24 cellular contexts compared by ENCODE assay signal in the genomic region with DNA sequence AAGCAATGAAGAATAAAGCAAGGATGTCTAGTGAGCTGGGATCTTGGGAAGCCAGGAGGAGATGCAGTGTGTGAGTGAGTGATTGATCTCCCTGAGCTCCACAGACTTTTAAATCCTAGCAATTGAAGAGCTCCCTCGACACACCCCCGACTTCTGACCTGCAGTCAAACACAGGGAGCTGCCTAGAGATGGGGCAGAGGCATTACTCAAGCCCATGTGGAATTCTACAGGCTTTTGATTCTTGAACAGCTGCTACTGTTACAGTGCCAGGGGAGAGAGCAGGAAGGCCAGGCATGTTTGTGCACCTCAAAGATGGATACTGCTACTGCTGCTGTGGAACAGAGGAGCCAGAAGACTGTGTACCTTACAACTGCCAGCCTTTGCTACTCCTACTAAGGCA.
"Had no signal": no experiment of that assay in that cellular context is flagged by ENCODE, and none has a peak within 500 bp of the region (broad histone marks: within the 10 kb centered on the region; RNA-seq: fewer than 3 reads in every experiment).

No MANE protein-coding gene starts in this region.

- H3K27me3 ChIP-seq: breast epithelium, dorsolateral prefrontal cortex, suprapubic skin, transverse colon, uterus had no signal

- H3K4me1 Mint-ChIP-seq: activated B cell treated with CpG ODN at 0.5 μM for 24 hours; activated CD4-positive, alpha-beta T cell treated with anti-CD3 and anti-CD28 coated beads for 36 hours; activated T-helper 17 cell treated with anti-CD3 and anti-CD28 coated beads, Interleukin-2, amount 50 U/mL, for 72 hours; central memory CD8-positive, alpha-beta T cell; naive B cell; neural crest cell; stimulated activated effector memory CD8-positive, alpha-beta T cell treated with anti-CD3 and anti-CD28 coated beads, Interleukin-12 subunit alpha, Interleukin-12 subunit beta, amount 100 ng/mL, for 72 hours; stimulated activated naive CD8-positive, alpha-beta T cell treated with anti-CD3 and anti-CD28 coated beads, Interleukin-15, amount 100 ng/mL, for 72 hours had no signal

- DNase-seq: activated B cell treated with CpG ODN at 0.5 μM for 24 hours; activated CD4-positive, alpha-beta T cell treated with anti-CD3 and anti-CD28 coated beads for 36 hours; activated CD4-positive, alpha-beta T cell treated with anti-CD3 and anti-CD28 coated beads, Interleukin-2, amount 50 U/mL, for 4 hours; activated CD8-positive, alpha-beta memory T cell treated with anti-CD3 and anti-CD28 coated beads for 24 hours; activated CD8-positive, alpha-beta memory T cell treated with anti-CD3 and anti-CD28 coated beads, Interleukin-2, amount 50 U/mL, for 4 hours; activated T-cell treated with anti-CD3 and anti-CD28 coated beads, Interleukin-2, amount 50 U/mL, for 24 hours; dorsolateral prefrontal cortex; left cardiac atrium; naive B cell; posterior cingulate gyrus; small intestine; stimulated activated CD4-positive, alpha-beta T cell treated with anti-CD3 and anti-CD28 coated beads, Interleukin-2, amount 100 ng/mL, for 24 hours; stimulated activated naive CD8-positive, alpha-beta T cell treated with anti-CD3 and anti-CD28 coated beads, Interleukin-15, amount 100 ng/mL, for 72 hours; T-helper 9 cell; transverse colon; uterus had no signal

- H3K27ac Mint-ChIP-seq: activated B cell treated with CpG ODN at 0.5 μM for 24 hours; activated CD4-positive, alpha-beta T cell treated with anti-CD3 and anti-CD28 coated beads for 36 hours; activated naive CD8-positive, alpha-beta T cell; activated T-cell treated with anti-CD3 and anti-CD28 coated beads, Interleukin-2, amount 50 U/mL, for 24 hours; activated T-helper 17 cell treated with anti-CD3 and anti-CD28 coated beads, Interleukin-2, amount 50 U/mL, for 72 hours; naive B cell; stimulated activated effector memory CD8-positive, alpha-beta T cell treated with anti-CD3 and anti-CD28 coated beads, Interleukin-12 subunit alpha, Interleukin-12 subunit beta, amount 100 ng/mL, for 72 hours; stimulated activated naive CD8-positive, alpha-beta T cell treated with anti-CD3 and anti-CD28 coated beads, Interleukin-15, amount 100 ng/mL, for 72 hours had no signal

- H3K4me3 ChIP-seq: breast epithelium, dorsolateral prefrontal cortex, suprapubic skin, transverse colon, uterus had no signal

- H3K9me3 ChIP-seq: breast epithelium, suprapubic skin, transverse colon, uterus had no signal

- ATAC-seq: activated CD4-positive, alpha-beta T cell treated with anti-CD3 and anti-CD28 coated beads for 36 hours; activated T-helper 17 cell treated with anti-CD3 and anti-CD28 coated beads, Interleukin-2, amount 50 U/mL, for 72 hours; left cardiac atrium; sciatic nerve; stimulated activated effector memory CD8-positive, alpha-beta T cell treated with anti-CD3 and anti-CD28 coated beads, Interleukin-12 subunit alpha, Interleukin-12 subunit beta, amount 100 ng/mL, for 72 hours; stimulated activated naive CD8-positive, alpha-beta T cell treated with anti-CD3 and anti-CD28 coated beads, Interleukin-15, amount 100 ng/mL, for 72 hours had no signal

- H3K36me3 Mint-ChIP-seq: activated naive CD8-positive, alpha-beta T cell; naive B cell; stimulated activated effector memory CD8-positive, alpha-beta T cell treated with anti-CD3 and anti-CD28 coated beads, Interleukin-12 subunit alpha, Interleukin-12 subunit beta, amount 100 ng/mL, for 72 hours had no signal

- H3K9me3 Mint-ChIP-seq: activated B cell treated with CpG ODN at 0.5 μM for 24 hours; activated T-cell treated with anti-CD3 and anti-CD28 coated beads, Interleukin-2, amount 50 U/mL, for 24 hours had no signal

- H3K27ac ChIP-seq: breast epithelium, dorsolateral prefrontal cortex, suprapubic skin, transverse colon, uterus had no signal

- H3K4me1 ChIP-seq: breast epithelium, suprapubic skin, transverse colon, uterus had no signal

- H3K36me3 ChIP-seq: breast epithelium, suprapubic skin, transverse colon, uterus had no signal

- H3K4me3 Mint-ChIP-seq: activated B cell treated with CpG ODN at 0.5 μM for 24 hours; activated CD4-positive, alpha-beta T cell treated with anti-CD3 and anti-CD28 coated beads for 36 hours; activated naive CD8-positive, alpha-beta T cell; activated T-cell treated with anti-CD3 and anti-CD28 coated beads, Interleukin-2, amount 50 U/mL, for 24 hours; activated T-helper 17 cell treated with anti-CD3 and anti-CD28 coated beads, Interleukin-2, amount 50 U/mL, for 72 hours; central memory CD8-positive, alpha-beta T cell; naive B cell; neural crest cell; stimulated activated effector memory CD8-positive, alpha-beta T cell treated with anti-CD3 and anti-CD28 coated beads, Interleukin-12 subunit alpha, Interleukin-12 subunit beta, amount 100 ng/mL, for 72 hours; stimulated activated naive CD8-positive, alpha-beta T cell treated with anti-CD3 and anti-CD28 coated beads, Interleukin-15, amount 100 ng/mL, for 72 hours had no signal

- H3K27me3 Mint-ChIP-seq: activated B cell treated with CpG ODN at 0.5 μM for 24 hours; activated CD4-positive, alpha-beta T cell treated with anti-CD3 and anti-CD28 coated beads for 36 hours; activated naive CD8-positive, alpha-beta T cell; activated T-cell treated with anti-CD3 and anti-CD28 coated beads, Interleukin-2, amount 50 U/mL, for 24 hours; activated T-helper 17 cell treated with anti-CD3 and anti-CD28 coated beads, Interleukin-2, amount 50 U/mL, for 72 hours; central memory CD8-positive, alpha-beta T cell; stimulated activated naive CD8-positive, alpha-beta T cell treated with anti-CD3 and anti-CD28 coated beads, Interleukin-15, amount 100 ng/mL, for 72 hours had no signal

- FAIRE-seq: small intestine had no signal
